1 cellular context compared by ENCODE assay signal in the genomic region with DNA sequence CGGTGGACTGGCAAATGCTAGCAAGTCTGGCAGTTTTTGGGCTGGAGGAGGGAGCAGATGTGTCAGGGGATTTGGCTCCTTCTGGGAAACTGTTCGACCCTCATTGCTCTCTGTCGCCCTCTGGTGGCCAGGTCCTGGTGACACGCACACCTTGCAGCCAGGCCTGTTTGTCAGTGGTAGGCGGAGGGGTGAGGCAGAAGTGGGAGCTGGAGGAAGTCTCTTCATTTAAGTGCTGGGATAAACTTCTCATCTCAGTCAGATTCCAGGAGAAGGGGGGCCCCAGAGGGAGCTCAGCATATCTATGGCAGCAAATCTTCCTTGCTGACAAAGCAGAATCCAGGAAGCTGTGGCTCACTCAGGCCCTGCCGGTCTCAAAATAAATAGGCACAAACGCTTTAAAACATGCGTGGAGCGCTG.
TF ChIP-seq lines count a peak whose summit lies in the region.

No MANE protein-coding gene starts in this region.

TF ChIP-seq in K562, 482 proteins besides CTCF, POLR2A, EP300 and RAD21 (continued from another document):
- TF ChIP-seq RREB1 (CRISPR knock-in tag; IDR thresholded peaks at IDR 0.05) = no peak
- TF ChIP-seq DDX20 (tag; IDR thresholded peaks at IDR 0.05; ENCODE audit: low read depth) = no peak
- TF ChIP-seq ZBTB40 (IDR thresholded peaks at IDR 0.05) = no peak
- TF ChIP-seq ZBTB40 (CRISPR knock-in tag; IDR thresholded peaks at IDR 0.05) = no peak
- TF ChIP-seq C11orf30 (IDR thresholded peaks at IDR 0.05; ENCODE audit: low read depth) = peak; percentile 37; the same call in 1 of the 2 replicates
- TF ChIP-seq CREM (IDR thresholded peaks at IDR 0.05; ENCODE audit: low read depth) = peak; percentile 80
- no peak for TF ChIP-seq ESRRB (CRISPR knock-in tag; IDR thresholded peaks at IDR 0.05; ENCODE audit: borderline replicate concordance)
- TF ChIP-seq CREB1 (IDR thresholded peaks at IDR 0.05) = no peak
- 0 out of 2 replicates have a peak, but pooled peaks have one; percentile 38 for TF ChIP-seq CREB1 (CRISPR knock-in tag; IDR thresholded peaks at IDR 0.05)
- 0 out of 4 replicates have a peak, but pooled peaks of 1 of the 2 experiments have one; percentile 31 for TF ChIP-seq MAZ (CRISPR knock-in tag; conservative IDR thresholded peaks at IDR 0.05 in 1 of 2, IDR thresholded peaks at IDR 0.05 in 1 of 2)
- TF ChIP-seq JUND (IDR thresholded peaks at IDR 0.05; ENCODE audit: borderline replicate concordance, low read depth, low read length) = 0 out of 2 replicates have a peak, but pooled peaks have one; percentile 22
- no peak for TF ChIP-seq JUND (tag; IDR thresholded peaks at IDR 0.05; ENCODE audit: borderline replicate concordance, low read depth, low read length)
- peak; percentile 53; the same call in 1 of the 2 replicates for TF ChIP-seq STAG1 (CRISPR knock-in tag; IDR thresholded peaks at IDR 0.05; ENCODE audit: borderline replicate concordance)
- TF ChIP-seq ZNF444 (CRISPR knock-in tag; IDR thresholded peaks at IDR 0.05) = no peak
- no peak for TF ChIP-seq SLC30A9 (CRISPR knock-in tag; IDR thresholded peaks at IDR 0.05)
TF ChIP-seq in K562: peak in this region for 12.
